1 cellular context compared by ENCODE assay signal in genomic region chr3:12868039-12869024, GRCh38.
TF ChIP-seq lines count a peak whose summit lies in the region.

No MANE protein-coding gene starts in this region.

TF ChIP-seq in K562, 482 proteins besides CTCF, POLR2A, EP300 and RAD21 (continued from another document and continues in another):
- TF ChIP-seq AFF1 (IDR thresholded peaks at IDR 0.05; ENCODE audit: low read depth in 1 of 2, partially characterized antibody in 2 of 2) (peak in 1 of 2 experiments; percentile 78), CREB3L1 (IDR thresholded peaks at IDR 0.05; ENCODE audit: borderline replicate concordance, low read depth) (peak; percentile 96; the same call in 1 of the 2 replicates), SRF (CRISPR knock-in tag; IDR thresholded peaks at IDR 0.05) (peak; percentile 31 to 72; a peak in 2 of 4 replicates), BCL6 (CRISPR knock-in tag; IDR thresholded peaks at IDR 0.05) (no peak), CXXC5 (CRISPR knock-in tag; IDR thresholded peaks at IDR 0.05) (peak; percentile 81), FOXA3 (CRISPR knock-in tag; conservative IDR thresholded peaks at IDR 0.05 in 1 of 2, IDR thresholded peaks at IDR 0.05 in 1 of 2) (0 out of 4 replicates have a peak, but pooled peaks of 1 of the 2 experiments have one; percentile 52), ARID4B (CRISPR knock-in tag; IDR thresholded peaks at IDR 0.05) (peak; percentile 54; the same call in 1 of the 2 replicates), GTF2E2 (tag; IDR thresholded peaks at IDR 0.05) (peak; percentile 60; the same call in 1 of the 2 replicates), MLLT1 (IDR thresholded peaks at IDR 0.05) (peak in 1 of 2 experiments; percentile 20; a peak in 1 of 4 replicates), BCLAF1 (IDR thresholded peaks at IDR 0.05; ENCODE audit: borderline replicate concordance in 1 of 2, control insufficient read depth in 1 of 2, low read depth in 2 of 2, low read length in 1 of 2) (0 out of 4 replicates have a peak, but pooled peaks of 1 of the 2 experiments have one; percentile 22), EGR1 (conservative IDR thresholded peaks at IDR 0.05) (peak; percentile 83), HCFC1 (IDR thresholded peaks at IDR 0.05; ENCODE audit: low read depth, low read length) (peak; percentile 46; the same call in 1 of the 2 replicates), CREM (IDR thresholded peaks at IDR 0.05; ENCODE audit: low read depth) (peak; percentile 70; the same call in 1 of the 2 replicates), MAFK (IDR thresholded peaks at IDR 0.05; ENCODE audit: low read length) (peak; percentile 55), NRF1 (conservative IDR thresholded peaks at IDR 0.05 in 1 of 2, IDR thresholded peaks at IDR 0.05 in 1 of 2) (peak in 1 of 2 experiments; percentile 30; a peak in 1 of 4 replicates), DACH1 (IDR thresholded peaks at IDR 0.05; ENCODE audit: partially characterized antibody) (peak; percentile 49), MAFF (IDR thresholded peaks at IDR 0.05; ENCODE audit: low read length) (no peak), POLR2G (IDR thresholded peaks at IDR 0.05; ENCODE audit: low read depth, low read length) (peak; percentile 76), ZNF584 (CRISPR knock-in tag; IDR thresholded peaks at IDR 0.05; ENCODE audit: low read depth) (no peak), TCF7 (IDR thresholded peaks at IDR 0.05; ENCODE audit: borderline replicate concordance) (0 out of 2 replicates have a peak, but pooled peaks have one; percentile 31), BRD4 (IDR thresholded peaks at IDR 0.05) (no peak), TEAD1 (CRISPR knock-in tag; IDR thresholded peaks at IDR 0.05) (peak in 1 of 2 experiments; percentile 69; a peak in 1 of 4 replicates), MAZ (CRISPR knock-in tag; conservative IDR thresholded peaks at IDR 0.05 in 1 of 2, IDR thresholded peaks at IDR 0.05 in 1 of 2) (peak; percentile 34 to 63; a peak in 3 of 4 replicates), ZBTB11 (CRISPR knock-in tag; IDR thresholded peaks at IDR 0.05) (0 out of 6 replicates have a peak, but pooled peaks of 1 of the 3 experiments have one; percentile 41), ZNF76 (CRISPR knock-in tag; IDR thresholded peaks at IDR 0.05; ENCODE audit: borderline replicate concordance) (0 out of 2 replicates have a peak, but pooled peaks have one; percentile 38), HINFP (tag; conservative IDR thresholded peaks at IDR 0.05; ENCODE audit: low read depth) (0 out of 2 replicates have a peak, but pooled peaks have one; percentile 14), RBFOX2 (IDR thresholded peaks at IDR 0.05; ENCODE audit: low read depth, low read length) (peak; percentile 86), ZNF24 (IDR thresholded peaks at IDR 0.05) (peak; percentile 81), THRB (CRISPR knock-in tag; conservative IDR thresholded peaks at IDR 0.05) (0 out of 2 replicates have a peak, but pooled peaks have one; percentile 29), ATF7 (IDR thresholded peaks at IDR 0.05) (peak; percentile 92), ZNF740 (CRISPR knock-in tag; IDR thresholded peaks at IDR 0.05) (0 out of 2 replicates have a peak, but pooled peaks have one; percentile 40), ZNF740 (tag; IDR thresholded peaks at IDR 0.05) (no peak), ZC3H4 (CRISPR knock-in tag; IDR thresholded peaks at IDR 0.05; ENCODE audit: borderline replicate concordance) (0 out of 2 replicates have a peak, but pooled peaks have one; percentile 72)
